Comparison of ENCODE assay signal across 26 cellular contexts in the genomic region with DNA sequence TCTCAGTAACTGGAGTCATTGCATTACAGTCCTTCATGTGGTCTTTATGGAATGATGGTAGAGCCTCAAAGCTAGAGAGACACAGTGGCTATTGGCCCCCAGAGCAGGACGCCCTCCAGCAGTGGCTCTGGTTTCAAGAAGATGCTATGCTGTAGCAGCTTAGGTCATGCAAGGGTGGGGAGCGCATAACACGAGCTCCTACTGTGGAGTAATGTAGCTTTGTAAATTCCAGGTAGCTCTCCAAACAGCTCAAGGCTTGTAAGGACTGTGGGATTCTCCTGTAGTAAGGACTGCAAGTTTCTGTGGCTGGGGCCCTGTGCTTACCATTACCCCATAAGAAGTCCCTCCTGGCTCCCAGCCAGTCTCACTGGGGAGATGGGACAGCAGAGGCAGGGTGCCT.
"Had no signal": no experiment of that assay in that cellular context is flagged by ENCODE, and none has a peak within 500 bp of the region (broad histone marks: within the 10 kb centered on the region; RNA-seq: fewer than 3 reads in every experiment).

No MANE protein-coding gene starts in this region.

- H3K4me3 Mint-ChIP-seq: activated CD4-positive, alpha-beta memory T cell treated with anti-CD3 and anti-CD28 coated beads for 36 hours; activated CD4-positive, alpha-beta T cell treated with anti-CD3 and anti-CD28 coated beads, Interleukin-2, amount 10 ng/mL, durations not matched to agents 7 days and 5 days; activated naive CD4-positive, alpha-beta T cell treated with anti-CD3 and anti-CD28 coated beads for 36 hours; activated naive CD8-positive, alpha-beta T cell; activated T-helper 17 cell treated with anti-CD3 and anti-CD28 coated beads, Interleukin-2, amount 50 U/mL, for 72 hours; T-helper 2 cell treated with Interferon-gamma antibody and Interleukin-4, amounts not matched to agents 5 μg/mL and 100 μg/mL, for 36 hours had no signal

- H3K4me3 ChIP-seq: Peyer's patch, SJSA1 had no signal

- H3K27ac Mint-ChIP-seq: activated CD4-positive, alpha-beta memory T cell treated with anti-CD3 and anti-CD28 coated beads for 36 hours; activated CD4-positive, alpha-beta T cell treated with anti-CD3 and anti-CD28 coated beads, Interleukin-2, amount 10 ng/mL, durations not matched to agents 7 days and 5 days; activated naive CD4-positive, alpha-beta T cell treated with anti-CD3 and anti-CD28 coated beads for 36 hours; activated naive CD8-positive, alpha-beta T cell; activated T-helper 17 cell treated with anti-CD3 and anti-CD28 coated beads, Interleukin-2, amount 50 U/mL, for 72 hours; T-helper 2 cell treated with Interferon-gamma antibody and Interleukin-4, amounts not matched to agents 5 μg/mL and 100 μg/mL, for 36 hours had no signal

- H3K27ac ChIP-seq: brain microvascular endothelial cell, Peyer's patch, RWPE1, SJSA1 had no signal

- H3K4me1 ChIP-seq: Peyer's patch, SJSA1 had no signal

- H3K36me3 Mint-ChIP-seq: activated CD4-positive, alpha-beta memory T cell treated with anti-CD3 and anti-CD28 coated beads for 36 hours had no signal

- DNase-seq: activated CD4-positive, alpha-beta memory T cell treated with anti-CD3 and anti-CD28 coated beads for 36 hours; activated CD4-positive, alpha-beta T cell treated with anti-CD3 and anti-CD28 coated beads, Interleukin-2, amount 10 ng/mL, durations not matched to agents 7 days and 5 days; activated CD4-positive, CD25-positive, alpha-beta regulatory T cell; activated CD8-positive, alpha-beta memory T cell treated with anti-CD3 and anti-CD28 coated beads for 24 hours; activated gamma-delta T cell; activated naive CD4-positive, alpha-beta T cell treated with anti-CD3 and anti-CD28 coated beads for 36 hours; activated T-cell treated with anti-CD3 and anti-CD28 coated beads for 4 hours; activated T-cell treated with anti-CD3 and anti-CD28 coated beads, Interleukin-2, amount 50 U/mL, for 48 hours; amygdala; brain microvascular endothelial cell; cerebellar nuclear complex; Kasumi-1; NCI-H146; NCI-H187 treated with DMSO at 0.1 percent for 48 hours; NCI-H2081 treated with DMSO at 0.1 percent for 48 hours; NCI-H446; NCI-H524; Peyer's patch; Right ventricle myocardium superior; SW 1271 had no signal

- H3K36me3 ChIP-seq: brain microvascular endothelial cell, Peyer's patch, SJSA1 had no signal

- H3K9me3 ChIP-seq: Peyer's patch, SJSA1 had no signal

- ATAC-seq: activated T-helper 17 cell treated with anti-CD3 and anti-CD28 coated beads, Interleukin-2, amount 50 U/mL, for 72 hours; SK-N-SH treated with all-trans-retinoic acid at 6 μM for 48 hours had no signal

- H3K4me1 Mint-ChIP-seq: activated T-helper 17 cell treated with anti-CD3 and anti-CD28 coated beads, Interleukin-2, amount 50 U/mL, for 72 hours had no signal

- H3K27me3 ChIP-seq: brain microvascular endothelial cell, Peyer's patch, SJSA1 had no signal

- H3K27me3 Mint-ChIP-seq: activated CD4-positive, alpha-beta memory T cell treated with anti-CD3 and anti-CD28 coated beads for 36 hours; activated CD4-positive, alpha-beta T cell treated with anti-CD3 and anti-CD28 coated beads, Interleukin-2, amount 10 ng/mL, durations not matched to agents 7 days and 5 days; activated naive CD8-positive, alpha-beta T cell; activated T-helper 17 cell treated with anti-CD3 and anti-CD28 coated beads, Interleukin-2, amount 50 U/mL, for 72 hours had no signal

- H3K9me3 Mint-ChIP-seq: activated CD4-positive, alpha-beta memory T cell treated with anti-CD3 and anti-CD28 coated beads for 36 hours; activated CD4-positive, alpha-beta T cell treated with anti-CD3 and anti-CD28 coated beads, Interleukin-2, amount 10 ng/mL, durations not matched to agents 7 days and 5 days; activated naive CD4-positive, alpha-beta T cell treated with anti-CD3 and anti-CD28 coated beads for 36 hours; activated T-helper 17 cell treated with anti-CD3 and anti-CD28 coated beads, Interleukin-2, amount 50 U/mL, for 72 hours; T-helper 2 cell treated with Interferon-gamma antibody and Interleukin-4, amounts not matched to agents 5 μg/mL and 100 μg/mL, for 36 hours had no signal
